In genomic region chr21:26844258-26845065, GRCh38 we compare ENCODE assay signal across 8 cellular contexts. TPM values are rescaled to one million over a fixed set of nuclear protein-coding genes. Genes with fewer than 3 reads are reported as not detected.
DNase-seq lines count a peak whose midpoint lies in the region; ATAC-seq and TF ChIP-seq lines count a peak whose summit lies in the region.

No MANE protein-coding gene starts in this region.

- H3K27me3 ChIP-seq in esophagus muscularis mucosa (no peaks in the 10 kb centered on the region), upper lobe of left lung (peaks cover 0 to 12% (median 5%) of the 10 kb centered on the region in 4 donors)

- H3K9me3 ChIP-seq in esophagus muscularis mucosa (no peaks in the 10 kb centered on the region), upper lobe of left lung (no peaks in the 10 kb centered on the region)

- H3K36me3 ChIP-seq in esophagus muscularis mucosa (peaks cover 9 to 44% (median 30%) of the 10 kb centered on the region in 4 donors), upper lobe of left lung (peaks cover 0 to 32% (median 7%) of the 10 kb centered on the region in 4 donors)

- intact Hi-C loops in esophagus muscularis mucosa (cut with DNase I): loop anchor here (5.0 kb wide), 2 partner anchors 72 to 1903 kb away; no protein-coding TSS in a partner anchor

- ATAC-seq in upper lobe of left lung (ENCODE audit: low FRiP score in 2 of 2): peak; percentile 9 to 49

- TF ChIP-seq EP300 in esophagus muscularis mucosa (IDR thresholded peaks at IDR 0.05): no peak
- TF ChIP-seq EP300 in upper lobe of left lung (IDR thresholded peaks at IDR 0.05): no peak

- peak; percentile 64 for DNase-seq in activated CD8-positive, alpha-beta memory T cell treated with anti-CD3 and anti-CD28 coated beads for 24 hours
- DNase-seq in activated CD8-positive, alpha-beta memory T cell treated with anti-CD3 and anti-CD28 coated beads, Interleukin-2, amount 50 U/mL, for 4 hours: no peak
- DNase-seq in T1000 (lab: John Stamatoyannopoulos, UW): peak; percentile 70
- DNase-seq in esophagus muscularis mucosa (ENCODE audit: extremely low spot score): no peak
- DNase-seq in mucosa of gallbladder (ENCODE audit: low spot score): peak; percentile 36
- DNase-seq in upper lobe of left lung: peak in 1 of 2 donors; percentile 89
- no peak for DNase-seq in epidermal melanocyte (ENCODE audit: insufficient read length, low spot score)
- DNase-seq in NCI-H1105 treated with DMSO at 0.1 percent for 48 hours (lab: John Stamatoyannopoulos, UW): no peak

- H3K4me3 ChIP-seq in esophagus muscularis mucosa (peak overlapping the region; percentile 70 to 85 (median 78)), upper lobe of left lung (peak overlapping the region; percentile 59 to 83 (median 71))

- TF ChIP-seq POLR2A in esophagus muscularis mucosa (IDR thresholded peaks at IDR 0.05; ENCODE audit: low read depth) (no peak), upper lobe of left lung (IDR thresholded peaks at IDR 0.05) (no peak)

- TF ChIP-seq CTCF in esophagus muscularis mucosa (IDR thresholded peaks at IDR 0.05) (peak in 1 of 3 experiments; percentile 1), upper lobe of left lung (IDR thresholded peaks at IDR 0.05) (peak in 1 of 6 experiments; percentile 17)

- WGBS in esophagus muscularis mucosa: 0% methylated on average over 10 of the region's 96 CpGs
- 0 to 1% methylated on average over 27 to 45 of the region's 96 CpGs for WGBS in upper lobe of left lung, 2 donors

- H3K4me1 ChIP-seq in esophagus muscularis mucosa: peaks cover 27 to 48% (median 44%) of the 10 kb centered on the region in 4 donors
- H3K4me1 ChIP-seq in upper lobe of left lung: peaks cover 21 to 51% (median 31%) of the 10 kb centered on the region in 4 donors

- H3K27ac ChIP-seq in esophagus muscularis mucosa (replicated peaks in 1 of 4): peak overlapping the region; percentile 94 to 97 (median 96)
- H3K27ac ChIP-seq in upper lobe of left lung: peak overlapping the region; percentile 88 to 98 (median 91)

RNA-seq across cellular contexts. Expression of gene ADAMTS1, which starts 0.7 kb away (rescaled TPM):
- total RNA-seq in esophagus muscularis mucosa (100 to 1,000 TPM in 2 of 4 donors, 10 to 100 TPM in 2; 60.6 to 164 (median 123) TPM), mucosa of gallbladder (74.7 TPM), upper lobe of left lung (100 to 1,000 TPM in 1 of 6 donors, 10 to 100 TPM in 5; 37.9 to 144 (median 58.4) TPM)

Comparison
In these comparisons a context has a peak if more than half of its experiments do, and no peak if none do; other contexts are left out.
1. DNase-seq: peak in activated CD8-positive, alpha-beta memory T cell treated with anti-CD3 and anti-CD28 coated beads for 24 hours (single experiment), T1000 (single experiment) and mucosa of gallbladder (single experiment); none in activated CD8-positive, alpha-beta memory T cell treated with anti-CD3 and anti-CD28 coated beads, Interleukin-2, amount 50 U/mL, for 4 hours (single experiment), esophagus muscularis mucosa (single experiment), epidermal melanocyte (single experiment) and NCI-H1105 treated with DMSO at 0.1 percent for 48 hours (single experiment).